ENCODE assay signal across 9 cellular contexts in the genomic region with DNA sequence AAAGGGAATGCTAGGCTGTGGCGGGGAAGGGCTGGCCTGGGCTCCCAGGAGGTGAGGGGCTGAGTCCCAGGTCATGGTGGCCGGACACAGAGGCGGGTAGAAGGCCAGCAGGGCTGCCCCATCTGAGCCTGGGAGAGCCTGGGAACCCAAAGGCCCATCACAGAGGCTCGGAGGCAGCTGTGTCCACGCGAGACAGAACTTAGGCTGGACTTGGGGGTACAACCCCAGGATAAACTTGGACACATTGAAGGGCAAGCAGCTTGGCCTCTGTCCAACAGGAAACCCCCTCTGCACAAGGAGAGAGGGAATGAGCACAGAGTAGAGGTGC.
DNase-seq lines count a peak whose midpoint lies in the region; TF ChIP-seq lines count a peak whose summit lies in the region.
"Had no signal": no experiment of that assay in that cellular context is flagged by ENCODE, and none has a peak within 500 bp of the region (broad histone marks: within the 10 kb centered on the region; RNA-seq: fewer than 3 reads in every experiment).

No MANE protein-coding gene starts in this region.

- DNase-seq in activated effector memory CD4-positive, alpha-beta T cell treated with anti-CD3 and anti-CD28 coated beads, Interleukin-2, amount 50 U/mL, for 16 hours, result peak; percentile 68
- no peak for DNase-seq in activated effector memory CD4-positive, alpha-beta T cell treated with Interleukin-2 at 50 U/mL for 16 hours
- DNase-seq in ascending aorta (ENCODE audit: low spot score in 2 of 2) (no peak), mesothelial cell of epicardium (ENCODE audit: low spot score in 2 of 2, unreplicated experiment in 2 of 2) (no peak), thyroid gland (no peak), middle frontal gyrus (ENCODE audit: extremely low spot score, low spot score) (no peak), A673 (ENCODE audit: low spot score) (no peak), GM03348 (ENCODE audit: low spot score) (no peak)

- H3K4me1 Mint-ChIP-seq in mesothelial cell of epicardium, result peaks cover 37% of the 10 kb centered on the region

- H3K4me3 ChIP-seq in ascending aorta (no peak overlapping the region), thyroid gland (replicated peaks in 1 of 3) (no peak overlapping the region), A673 (ENCODE audit: low read depth, low read length, poor library complexity, severe bottlenecking) (no peak overlapping the region)
- H3K4me3 ChIP-seq: GM12878 had no signal

- BruUV-seq in A673 (replicated peaks; lab: Mats Ljungman, UMichigan), result no TSS peak

- H3K36me3 ChIP-seq in ascending aorta (no peaks in the 10 kb centered on the region), thyroid gland (no peaks in the 10 kb centered on the region), A673 (ENCODE audit: insufficient read depth, low read length, poor library complexity, severe bottlenecking) (no peaks in the 10 kb centered on the region)

- POLR2A ChIA-PET in A673 (lab: Charles Lee; ENCODE audit: low non-redundant PET), result no interaction called here

- TF ChIP-seq POLR2A in thyroid gland (IDR thresholded peaks at IDR 0.05), result no peak

- H3K4me1 ChIP-seq in ascending aorta, result peaks cover 13 to 15% of the 10 kb centered on the region in 2 donors
- peaks cover 0 to 49% of the 10 kb centered on the region in 2 donors for H3K4me1 ChIP-seq in thyroid gland
- H3K4me1 ChIP-seq in A673 (ENCODE audit: insufficient read depth, low read length, poor library complexity, severe bottlenecking), result no peaks in the 10 kb centered on the region

- no peaks in the 10 kb centered on the region for H3K36me3 Mint-ChIP-seq in mesothelial cell of epicardium

- no peaks in the 10 kb centered on the region for H3K9me3 Mint-ChIP-seq in mesothelial cell of epicardium

- no peak overlapping the region for H3K4me3 Mint-ChIP-seq in mesothelial cell of epicardium

- H3K27ac Mint-ChIP-seq in mesothelial cell of epicardium, result peak overlapping the region; percentile 79

- intact Hi-C loops in ascending aorta (cut with DNase I), result loop anchor here (5.0 kb wide), 1 partner anchor 103 kb away; no protein-coding TSS in a partner anchor
- intact Hi-C loops in thyroid gland (cut with DNase I), result loop anchor here (5.0 to 10.0 kb wide), 3 partner anchors 102 to 354 kb away; no protein-coding TSS in a partner anchor
- intact Hi-C loops in A673 (cut with micrococcal nuclease; ENCODE audit: unreplicated experiment), result no loop called here

- H3K27ac ChIP-seq in ascending aorta (peak overlapping the region; percentile 43 to 57), thyroid gland (peak overlapping the region; percentile 30 to 56 (median 50)), A673 (ENCODE audit: low read depth, low read length, poor library complexity, severe bottlenecking) (no peak overlapping the region)

- H3K27me3 Mint-ChIP-seq in mesothelial cell of epicardium (ENCODE audit: low read depth), result no peaks in the 10 kb centered on the region

- CTCF ChIA-PET in A673 (lab: Charles Lee), result no interaction called here

- TF ChIP-seq CTCF in ascending aorta (IDR thresholded peaks at IDR 0.05) (no peak), mesothelial cell of epicardium (IDR thresholded peaks at IDR 0.05; ENCODE audit: unreplicated experiment) (no peak), thyroid gland (IDR thresholded peaks at IDR 0.05) (no peak), A673 (conservative IDR thresholded peaks at IDR 0.05; ENCODE audit: low read depth, low read length) (no peak)

- H3K27me3 ChIP-seq in ascending aorta (no peaks in the 10 kb centered on the region), thyroid gland (no peaks in the 10 kb centered on the region), A673 (replicated peaks; ENCODE audit: insufficient read depth, low read depth, low read length, poor library complexity) (no peaks in the 10 kb centered on the region)

- 90 to 97% methylated on average over 6 of the region's 6 CpGs for WGBS in thyroid gland, 2 donors

- H3K9me3 ChIP-seq in ascending aorta (no peaks in the 10 kb centered on the region), thyroid gland (no peaks in the 10 kb centered on the region), A673 (ENCODE audit: low read depth, low read length, poor library complexity, severe bottlenecking) (no peaks in the 10 kb centered on the region)
